In the genomic region with DNA sequence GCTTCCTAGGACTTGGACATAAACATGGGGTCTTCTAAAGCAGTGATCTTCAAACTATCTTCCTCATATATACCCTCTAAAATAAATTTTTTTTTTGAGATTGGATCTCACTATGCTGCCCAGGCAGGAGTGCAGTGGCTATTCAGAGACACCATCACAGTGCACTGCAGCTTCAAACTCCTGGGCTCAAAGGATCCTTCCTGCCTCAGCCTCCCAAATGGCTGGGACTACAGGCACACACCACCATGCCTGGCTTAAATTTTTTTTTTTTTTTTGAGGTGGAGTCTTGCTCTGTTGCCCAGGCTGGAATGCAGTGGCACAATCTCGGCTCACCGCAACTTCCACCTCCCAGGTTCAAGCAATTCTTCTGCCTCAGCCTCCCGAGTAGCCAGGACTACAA, we compare ENCODE assay signal across 8 cellular contexts.
DNase-seq lines count a peak whose midpoint lies in the region; ATAC-seq, FAIRE-seq and TF ChIP-seq lines count a peak whose summit lies in the region.
"Not testable (repeated sequence)": the region's sequence is repeated elsewhere in the genome, so short reads cannot be mapped to it uniquely, and the experiment has no call there.

No MANE protein-coding gene starts in this region.

- dilution Hi-C loops in IMR-90 (cut with HindIII; ENCODE audit: low sequenced_read_pairs, unreplicated experiment) = not testable (repeated sequence)

- WGBS in IMR-90 (ENCODE audit: extremely low coverage in 2 of 2, insufficient read length in 1 of 2), 2 experiments = no CpG with 5 or more reads among the region's 3 CpGs
- 0% methylated on average over 3 of the region's 3 CpGs for WGBS in K562 (ENCODE audit: insufficient coverage, low coverage, missing lambda C conversion rate)

- H3K9ac ChIP-seq in IMR-90 (ENCODE audit: low read depth, low read length); PC-3 (ENCODE audit: low read length); K562 (ENCODE audit: insufficient read depth in 1 of 2, low read depth in 2 of 2, low read length in 2 of 2): not testable (repeated sequence)

- CTCF ChIA-PET in HEK293 (lab: Yijun Ruan, JAX) = interaction anchor here (0.6 to 1.2 kb wide), 3 partner anchors 8 to 433 kb away, joined by 3 to 4 read pairs (median 3); no protein-coding TSS in a partner anchor
- CTCF ChIA-PET in IMR-90 (lab: Yijun Ruan, JAX) = interaction anchor here (1.0 kb wide), 1 partner anchor 15 kb away, joined by 4 read pairs; no protein-coding TSS in a partner anchor
- CTCF ChIA-PET in PC-3 (lab: Charles Lee) = interaction anchor here (0.6 to 0.8 kb wide), 2 partner anchors 71 to 1064 kb away, joined by 3 read pairs; no protein-coding TSS in a partner anchor
- CTCF ChIA-PET in WTC11 (lab: Charles Lee); K562 (lab: Yijun Ruan, JAX; ENCODE audit: low intra/inter-chr PET ratio): not testable (repeated sequence)

- not testable (repeated sequence) for H3K4me2 ChIP-seq in IMR-90 (ENCODE audit: low read depth, low read length); PC-3 (ENCODE audit: low read length); K562 (ENCODE audit: insufficient read depth, low read length); osteoblast (ENCODE audit: insufficient read depth, low read length)

- peak overlapping the region; percentile 74 for H2BK120ac ChIP-seq in IMR-90 (ENCODE audit: low read depth, low read length)

- H3K23ac ChIP-seq in IMR-90 (ENCODE audit: low read depth, low read length) = not testable (repeated sequence)

- H3K4ac ChIP-seq in IMR-90 (ENCODE audit: low read depth, low read length) = peak overlapping the region; percentile 52; the same call in 1 of the 2 replicates

- not testable (repeated sequence) for H3K4me1 Mint-ChIP-seq in WTC11

- peak overlapping the region; percentile 59; the same call in 1 of the 2 replicates for H4K91ac ChIP-seq in IMR-90 (ENCODE audit: insufficient read depth, low read depth, low read length)

- not testable (repeated sequence) for H3K27me3 ChIP-seq in IMR-90 (ENCODE audit: control insufficient read depth, insufficient read depth, low read length); PC-3 (ENCODE audit: low read length); RWPE2 (ENCODE audit: insufficient read depth, poor library complexity, severe bottlenecking); K562 (ENCODE audit: control insufficient read depth in 2 of 2, insufficient read depth in 2 of 2, low read length in 2 of 2); osteoblast (ENCODE audit: insufficient read depth, low read length)

- not testable (repeated sequence) for TF ChIP-seq EP300 in K562 (IDR thresholded peaks at IDR 0.05; ENCODE audit: low read length)

- not testable (repeated sequence) for BruUV-seq in IMR-90 (replicated peaks; lab: Mats Ljungman, UMichigan); PC-3 (replicated peaks; lab: Mats Ljungman, UMichigan); K562 (replicated peaks; lab: Mats Ljungman, UMichigan)

- peak overlapping the region; percentile 87; the same call in 1 of the 2 replicates for H2AK5ac ChIP-seq in IMR-90 (ENCODE audit: low read depth, low read length)

- not testable (repeated sequence) for H3K9me1 ChIP-seq in IMR-90 (ENCODE audit: insufficient read depth, low read length); K562 (ENCODE audit: control insufficient read depth, insufficient read depth, low read length)

- H3K4me1 ChIP-seq in HEK293 (ENCODE audit: control insufficient read depth, insufficient read depth, low read length); IMR-90 (ENCODE audit: control insufficient read depth, insufficient read depth, low read length); RWPE2 (ENCODE audit: insufficient read depth, poor library complexity, severe bottlenecking); K562 (replicated peaks in 1 of 2; ENCODE audit: control insufficient read depth in 2 of 2, insufficient read depth in 2 of 2, low read length in 2 of 2); osteoblast (ENCODE audit: insufficient read depth, low read length): not testable (repeated sequence)
- H3K4me1 ChIP-seq in PC-3 (ENCODE audit: insufficient read depth, low read length) = peaks cover 13% of the 10 kb centered on the region

- not testable (repeated sequence) for H3K27me3 Mint-ChIP-seq in WTC11 (ENCODE audit: low read depth)

- H4K8ac ChIP-seq in IMR-90 (ENCODE audit: low read depth in 2 of 2, low read length in 2 of 2) = 0 out of 4 replicates have a peak overlapping the region, but pooled peaks of 1 of the 2 experiments have one; percentile 50

- H4K20me1 ChIP-seq in IMR-90 (ENCODE audit: insufficient read depth, low read length); PC-3 (ENCODE audit: low read length); K562 (replicated peaks; ENCODE audit: control insufficient read depth, insufficient read depth, low read length); osteoblast (ENCODE audit: insufficient read depth, low read length): not testable (repeated sequence)

- not testable (repeated sequence) for H3K27ac Mint-ChIP-seq in WTC11

- intact Hi-C loops in IMR-90 (cut with micrococcal nuclease); PC-3 (cut with micrococcal nuclease); K562 (cut with micrococcal nuclease): not testable (repeated sequence)

- H3K79me2 ChIP-seq in PC-3 (ENCODE audit: low read length); K562 (ENCODE audit: control insufficient read depth, insufficient read depth, low read length); osteoblast (ENCODE audit: insufficient read depth, low read length): not testable (repeated sequence)

- 0 out of 3 replicates have a peak overlapping the region, but pooled peaks have one; percentile 52 for H2BK15ac ChIP-seq in IMR-90 (ENCODE audit: low read depth, low read length)

- not testable (repeated sequence) for DNase-seq in IMR-90; PC-3; RWPE2 (ENCODE audit: low spot score); WTC11 (ENCODE audit: low spot score); K562 (ENCODE audit: extremely low read depth in 1 of 4, low spot score in 3 of 4); epithelial cell of prostate (ENCODE audit: low read depth, low spot score); osteoblast (ENCODE audit: insufficient read length, low spot score, missing footprints)

- not testable (repeated sequence) for H3K79me1 ChIP-seq in IMR-90 (ENCODE audit: low read depth in 1 of 2, low read length in 2 of 2)

- H2AFZ ChIP-seq in IMR-90 (replicated peaks; ENCODE audit: low read length, poor library complexity); PC-3 (ENCODE audit: low read length); K562 (ENCODE audit: low read depth, low read length); osteoblast (ENCODE audit: low read length): not testable (repeated sequence)

- peak overlapping the region; percentile 92; the same call in 1 of the 2 replicates for H3K18ac ChIP-seq in IMR-90 (ENCODE audit: low read depth, low read length)

- H3K36me3 ChIP-seq in HEK293 (ENCODE audit: control insufficient read depth in 2 of 2, insufficient read depth in 1 of 2, low read length in 2 of 2); IMR-90 (ENCODE audit: control insufficient read depth, insufficient read depth, low read length); RWPE2 (ENCODE audit: low read depth); K562 (ENCODE audit: control insufficient read depth, insufficient read depth, low read length); osteoblast (ENCODE audit: insufficient read depth, low read length): not testable (repeated sequence)
- H3K36me3 ChIP-seq in PC-3 (ENCODE audit: low read depth, low read length) = peaks cover 11% of the 10 kb centered on the region; the same call in 1 of the 2 replicates

- not testable (repeated sequence) for H3K14ac ChIP-seq in IMR-90 (replicated peaks; ENCODE audit: low read depth, low read length)

- H3K9me2 ChIP-seq in PC-3 (replicated peaks; ENCODE audit: low read length) = not testable (repeated sequence)

- peak overlapping the region; percentile 84; the same call in 1 of the 2 replicates for H4K5ac ChIP-seq in IMR-90 (ENCODE audit: low read depth, low read length)

- TF ChIP-seq CTCF in HEK293 (tag by site-specific recombination; IDR thresholded peaks at IDR 0.05); IMR-90 (conservative IDR thresholded peaks at IDR 0.05; ENCODE audit: low read depth, low read length); PC-3 (conservative IDR thresholded peaks at IDR 0.05; ENCODE audit: low read depth, low read length); RWPE2 (IDR thresholded peaks at IDR 0.05; ENCODE audit: poor library complexity, severe bottlenecking); WTC11 (IDR thresholded peaks at IDR 0.05); K562 (IDR thresholded peaks at IDR 0.05 in 2 of 3, conservative IDR thresholded peaks at IDR 0.05 in 1 of 3; ENCODE audit: insufficient read depth in 2 of 3, low read depth in 1 of 3, low read length in 3 of 3); osteoblast (IDR thresholded peaks at IDR 0.05; ENCODE audit: extremely low read depth, low read depth, low read length): not testable (repeated sequence)

- not testable (repeated sequence) for H3K56ac ChIP-seq in IMR-90 (ENCODE audit: extremely low read depth, insufficient read depth, low read length)

- H2BK20ac ChIP-seq in IMR-90 (ENCODE audit: low read depth, low read length) = peak overlapping the region; percentile 82; the same call in 1 of the 2 replicates

- H3K4me3 Mint-ChIP-seq in WTC11 = not testable (repeated sequence)

- TF ChIP-seq RAD21 in IMR-90 (IDR thresholded peaks at IDR 0.05; ENCODE audit: low read length); K562 (CRISPR knock-in tag; conservative IDR thresholded peaks at IDR 0.05 in 1 of 2, IDR thresholded peaks at IDR 0.05 in 1 of 2): not testable (repeated sequence)

- peak overlapping the region; percentile 75 for H2BK5ac ChIP-seq in IMR-90 (ENCODE audit: low read depth, low read length, poor library complexity, severe bottlenecking)

- POLR2A ChIA-PET in HEK293 (lab: Yijun Ruan, JAX); IMR-90 (lab: Charles Lee; ENCODE audit: unreplicated experiment); PC-3 (lab: Charles Lee; ENCODE audit: unreplicated experiment); WTC11 (lab: Charles Lee); K562 (lab: Yijun Ruan, JAX): not testable (repeated sequence)

- in situ Hi-C loops in IMR-90 (cut with MboI; ENCODE audit: low sequenced_read_pairs); K562 (cut with MboI): not testable (repeated sequence)

- FAIRE-seq in K562 (lab: Jason Lieb, UNC) = not testable (repeated sequence)

- H3K27ac ChIP-seq in HEK293 (ENCODE audit: extremely low read depth, low read depth, low read length); IMR-90 (ENCODE audit: insufficient read depth, low read length); K562 (ENCODE audit: extremely low read depth, low read depth, low read length): not testable (repeated sequence)
- H3K27ac ChIP-seq in PC-3 (ENCODE audit: low read length) = peak overlapping the region; percentile 74
- H3K27ac ChIP-seq in RWPE2 (ENCODE audit: poor library complexity, severe bottlenecking) = peak overlapping the region; percentile 52
- peak overlapping the region; percentile 45 for H3K27ac ChIP-seq in epithelial cell of prostate
- peak overlapping the region; percentile 50 for H3K27ac ChIP-seq in osteoblast (ENCODE audit: low read depth, low read length)

- H2AK9ac ChIP-seq in IMR-90 (replicated peaks; ENCODE audit: low read depth, low read length, poor library complexity) = not testable (repeated sequence)

- H3K36me3 Mint-ChIP-seq in WTC11 = peaks cover 16% of the 10 kb centered on the region

- not testable (repeated sequence) for H3K9me3 ChIP-seq in HEK293 (ENCODE audit: control insufficient read depth, insufficient read depth, low read depth, low read length); IMR-90 (ENCODE audit: control insufficient read depth, insufficient read depth, low read length); K562 (replicated peaks; ENCODE audit: control insufficient read depth, insufficient read depth, low read depth, low read length); osteoblast (ENCODE audit: low read depth, low read length)
- H3K9me3 ChIP-seq in PC-3 (ENCODE audit: low read length) = peaks cover 10% of the 10 kb centered on the region
- peaks cover 14% of the 10 kb centered on the region for H3K9me3 ChIP-seq in RWPE2 (ENCODE audit: severe bottlenecking)

- H3K4me3 ChIP-seq in HEK293 (ENCODE audit: low read depth, low read length); IMR-90 (ENCODE audit: insufficient read depth, low read depth, low read length); PC-3 (ENCODE audit: low read length); RWPE2 (ENCODE audit: severe bottlenecking); K562; osteoblast (ENCODE audit: insufficient read depth, low read length): not testable (repeated sequence)

- ATAC-seq in IMR-90 (ENCODE audit: low read depth); PC-3; RWPE2 (ENCODE audit: low read depth); WTC11; K562: not testable (repeated sequence)

- H3K9me3 Mint-ChIP-seq in WTC11 = peaks cover 16% of the 10 kb centered on the region

- not testable (repeated sequence) for TF ChIP-seq POLR2A in IMR-90 (IDR thresholded peaks at IDR 0.05; ENCODE audit: low read depth, low read length); K562 (conservative IDR thresholded peaks at IDR 0.05)

- H3F3A ChIP-seq in PC-3 (ENCODE audit: low read length, unreplicated experiment) = not testable (repeated sequence)
